In the genomic region with DNA sequence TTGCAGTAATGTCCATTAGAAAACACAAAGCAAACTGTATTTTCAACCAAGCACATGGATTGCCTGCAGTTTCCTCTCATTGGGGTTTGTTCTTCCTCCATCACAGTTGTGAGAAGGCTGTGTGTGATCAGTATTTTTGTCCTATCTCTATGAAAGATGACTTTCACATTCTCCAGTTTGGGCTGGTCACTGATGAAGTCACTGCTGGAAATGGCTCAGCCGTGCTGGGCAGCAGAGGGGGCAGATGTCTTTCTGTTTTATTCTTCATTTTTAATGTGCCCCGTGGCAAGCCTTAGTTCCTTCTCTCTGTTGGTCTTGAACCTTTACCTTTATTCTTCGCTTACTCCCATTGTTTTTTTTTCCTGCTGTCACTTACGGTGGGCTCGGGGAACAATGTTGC, we compare ENCODE assay signal across 8 cellular contexts.
DNase-seq lines count a peak whose midpoint lies in the region; FAIRE-seq and TF ChIP-seq lines count a peak whose summit lies in the region.

No MANE protein-coding gene starts in this region.

- H3K9ac ChIP-seq in endothelial cell of umbilical vein (replicated peaks; ENCODE audit: extremely low read depth, insufficient read depth, low read length) (peak overlapping the region; percentile 54), mucosa of rectum (ENCODE audit: low read depth in 1 of 2, low read length in 2 of 2) (no peak overlapping the region)

- H3K9me3 ChIP-seq in endothelial cell of umbilical vein (replicated peaks; ENCODE audit: control insufficient read depth, insufficient read depth, low read length) (no peaks in the 10 kb centered on the region), mucosa of rectum (ENCODE audit: control insufficient read depth in 2 of 2, low read length in 2 of 2) (no peaks in the 10 kb centered on the region)

- H4K20me1 ChIP-seq in endothelial cell of umbilical vein (replicated peaks; ENCODE audit: control insufficient read depth, extremely low read depth, insufficient read depth, low read length) = no peaks in the 10 kb centered on the region

- H3K27ac ChIP-seq in ACC112 (ENCODE audit: low read depth, low read length) (no peak overlapping the region), endothelial cell of umbilical vein (ENCODE audit: insufficient read depth, low read depth, low read length) (peak overlapping the region; percentile 54), mucosa of rectum (ENCODE audit: low read depth in 2 of 2, low read length in 2 of 2) (peak overlapping the region; percentile 25 to 35)

- no peak for TF ChIP-seq CTCF in endothelial cell of umbilical vein (IDR thresholded peaks at IDR 0.05; ENCODE audit: extremely low read depth in 1 of 2, insufficient read depth in 1 of 2, low read depth in 1 of 2, low read length in 2 of 2)

- no peaks in the 10 kb centered on the region for H3K9me1 ChIP-seq in endothelial cell of umbilical vein (replicated peaks; ENCODE audit: control insufficient read depth, extremely low read depth, insufficient read depth, low read length)

- TF ChIP-seq POLR2A in endothelial cell of umbilical vein (IDR thresholded peaks at IDR 0.05; ENCODE audit: low read depth, low read length) = no peak

- BruUV-seq in endothelial cell of umbilical vein (replicated peaks; lab: Mats Ljungman, UMichigan) = no TSS peak

- H3K27me3 ChIP-seq in ACC112 (ENCODE audit: insufficient read depth, low read length) = no peaks in the 10 kb centered on the region
- H3K27me3 ChIP-seq in endothelial cell of umbilical vein (ENCODE audit: control insufficient read depth in 2 of 2, insufficient read depth in 2 of 2, low read length in 2 of 2) = no peaks in the 10 kb centered on the region
- H3K27me3 ChIP-seq in mucosa of rectum (ENCODE audit: control insufficient read depth in 2 of 2, insufficient read depth in 2 of 2, low read length in 2 of 2) = no peaks in the 10 kb centered on the region

- H3K79me2 ChIP-seq in ACC112 (ENCODE audit: control insufficient read depth, insufficient read depth, low read length, unreplicated experiment) = no peaks in the 10 kb centered on the region
- H3K79me2 ChIP-seq in endothelial cell of umbilical vein (ENCODE audit: control insufficient read depth, insufficient read depth, low read length) = no peaks in the 10 kb centered on the region

- H3K4me3 ChIP-seq in ACC112 (ENCODE audit: low read depth, low read length) (peak overlapping the region; percentile 69), endothelial cell of umbilical vein (replicated peaks in 1 of 3; ENCODE audit: insufficient read depth in 1 of 3, low read depth in 1 of 3, low read length in 3 of 3) (peak overlapping the region in 2 of 3 experiments; percentile 3 to 45), mucosa of rectum (ENCODE audit: low read length in 2 of 2) (peak overlapping the region in 1 of 2 donors; percentile 55)

- H3K4me2 ChIP-seq in endothelial cell of umbilical vein (ENCODE audit: insufficient read depth, low read length) = peak overlapping the region; percentile 77

- DNase-seq in NCI-H146 treated with DMSO at 0.1 percent for 48 hours (lab: John Stamatoyannopoulos, UW; ENCODE audit: unreplicated experiment) (peak; percentile 45), endothelial cell of umbilical vein (ENCODE audit: low read depth, low spot score) (peak; percentile 67), NOMO-1 treated with DMSO at 0.1 percent for 48 hours (lab: John Stamatoyannopoulos, UW; ENCODE audit: unreplicated experiment) (no peak), NCI-H1417 (lab: John Stamatoyannopoulos, UW) (no peak)
- DNase-seq in stimulated activated CD4-positive, alpha-beta T cell treated with anti-CD3 and anti-CD28 coated beads, Interleukin-2, amount 100 ng/mL, for 24 hours = no peak
- DNase-seq in activated naive CD4-positive, alpha-beta T cell treated with Interleukin-2 at 50 U/mL for 16 hours = no peak

- peak overlapping the region; percentile 77 for H2AFZ ChIP-seq in ACC112 (ENCODE audit: low read length, unreplicated experiment)
- H2AFZ ChIP-seq in endothelial cell of umbilical vein (ENCODE audit: low read depth, low read length) = peak overlapping the region; percentile 66

- no peaks in the 10 kb centered on the region for H3K36me3 ChIP-seq in ACC112 (ENCODE audit: insufficient read depth, low read length)
- no peaks in the 10 kb centered on the region for H3K36me3 ChIP-seq in endothelial cell of umbilical vein (ENCODE audit: control insufficient read depth in 2 of 2, extremely low read depth in 1 of 2, insufficient read depth in 2 of 2, low read length in 2 of 2)
- no peaks in the 10 kb centered on the region for H3K36me3 ChIP-seq in mucosa of rectum (ENCODE audit: control insufficient read depth in 2 of 2, insufficient read depth in 2 of 2, low read length in 2 of 2)

- H3K4me1 ChIP-seq in ACC112 (ENCODE audit: control insufficient read depth, insufficient read depth, low read length, unreplicated experiment) (no peaks in the 10 kb centered on the region), endothelial cell of umbilical vein (ENCODE audit: control insufficient read depth, extremely low read depth, insufficient read depth, low read length) (peaks cover 25% of the 10 kb centered on the region), mucosa of rectum (ENCODE audit: control insufficient read depth in 2 of 2, insufficient read depth in 2 of 2, low read length in 2 of 2) (no peaks in the 10 kb centered on the region)

- POLR2A ChIA-PET in endothelial cell of umbilical vein (lab: Charles Lee) = no interaction called here

- peak; percentile 81 for FAIRE-seq in endothelial cell of umbilical vein (lab: Jason Lieb, UNC)

- dilution Hi-C loops in endothelial cell of umbilical vein (cut with MboI; ENCODE audit: extremely low pct_ligation_motif_present, low sequenced_read_pairs) = no loop called here

- CTCF ChIA-PET in endothelial cell of umbilical vein (lab: Charles Lee) = interaction anchor here (0.8 to 2.1 kb wide), 10 partner anchors 13 to 529 kb away, joined by 3 to 8 read pairs (median 4); no protein-coding TSS in a partner anchor

- intact Hi-C loops in endothelial cell of umbilical vein (cut with micrococcal nuclease) = loop anchor here (5.0 to 10.0 kb wide), 2 partner anchors 141 to 746 kb away; partner anchors contain the start of gene NFIB

TF ChIP-seq in endothelial cell of umbilical vein, 7 proteins besides CTCF, POLR2A, EP300 and RAD21:
- TF ChIP-seq, protein P1, sequence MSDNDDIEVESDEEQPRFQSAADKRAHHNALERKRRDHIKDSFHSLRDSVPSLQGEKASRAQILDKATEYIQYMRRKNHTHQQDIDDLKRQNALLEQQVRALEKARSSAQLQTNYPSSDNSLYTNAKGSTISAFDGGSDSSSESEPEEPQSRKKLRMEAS (IDR thresholded peaks at IDR 0.05; ENCODE audit: insufficient read depth, insufficient read length) = no peak
- TF ChIP-seq POLR2AphosphoS5 (IDR thresholded peaks at IDR 0.05; ENCODE audit: insufficient read depth, low read depth, low read length) (no peak), MYC (IDR thresholded peaks at IDR 0.05; ENCODE audit: low read depth, low read length) (no peak), FOS (IDR thresholded peaks at IDR 0.05; ENCODE audit: borderline replicate concordance, insufficient read depth, low read length) (no peak), GATA2 (IDR thresholded peaks at IDR 0.05; ENCODE audit: insufficient read depth, insufficient read length, low read depth, low read length) (no peak), EZH2 (IDR thresholded peaks at IDR 0.05; ENCODE audit: borderline replicate concordance, low read depth, low read length, severe bottlenecking) (no peak), JUN (IDR thresholded peaks at IDR 0.05; ENCODE audit: borderline replicate concordance, insufficient read depth, insufficient read length, low read depth) (no peak)

Comparison
In these comparisons a context has a peak if more than half of its experiments do, and no peak if none do; other contexts are left out.
1. DNase-seq: peak in NCI-H146 treated with DMSO at 0.1 percent for 48 hours (single experiment) and endothelial cell of umbilical vein (single experiment); none in NOMO-1 treated with DMSO at 0.1 percent for 48 hours (single experiment), stimulated activated CD4-positive, alpha-beta T cell treated with anti-CD3 and anti-CD28 coated beads, Interleukin-2, amount 100 ng/mL, for 24 hours (0 of 2), NCI-H1417 (0 of 3) and activated naive CD4-positive, alpha-beta T cell treated with Interleukin-2 at 50 U/mL for 16 hours (single experiment).